Comparison of ENCODE assay signal across 30 cellular contexts in genomic region chrX:118694628-118695027, GRCh38. TPM values are rescaled to one million over a fixed set of nuclear protein-coding genes. Genes with fewer than 3 reads are reported as not detected.
DNase-seq lines count a peak whose midpoint lies in the region; ATAC-seq and TF ChIP-seq lines count a peak whose summit lies in the region.
"Had no signal": no experiment of that assay in that cellular context is flagged by ENCODE, and none has a peak within 500 bp of the region (broad histone marks: within the 10 kb centered on the region; RNA-seq: fewer than 3 reads in every experiment).

No MANE protein-coding gene starts in this region.

- H3K4me1 Mint-ChIP-seq in CD4-positive, alpha-beta T cell (ENCODE audit: low read depth), result no peaks in the 10 kb centered on the region
- H3K4me1 Mint-ChIP-seq in dendritic cell treated with granulocyte-macrophage colony-stimulating factor and Interleukin-4, amounts not matched to agents 40 ng/mL and 50 ng/mL, for 4 days (ENCODE audit: low read depth), result peaks cover 25% of the 10 kb centered on the region
- H3K4me1 Mint-ChIP-seq in osteocyte (ENCODE audit: unreplicated experiment), result peaks cover 20% of the 10 kb centered on the region
- H3K4me1 Mint-ChIP-seq: activated CD4-positive, alpha-beta T cell treated with anti-CD3 and anti-CD28 coated beads for 36 hours had no signal

- H3K9me3 Mint-ChIP-seq in CD4-positive, alpha-beta T cell, result no peaks in the 10 kb centered on the region
- no peaks in the 10 kb centered on the region for H3K9me3 Mint-ChIP-seq in dendritic cell treated with granulocyte-macrophage colony-stimulating factor and Interleukin-4, amounts not matched to agents 40 ng/mL and 50 ng/mL, for 4 days
- no peaks in the 10 kb centered on the region for H3K9me3 Mint-ChIP-seq in osteocyte (ENCODE audit: unreplicated experiment)
- H3K9me3 Mint-ChIP-seq: activated CD8-positive, alpha-beta T cell treated with anti-CD3 and anti-CD28 coated beads for 36 hours; activated naive CD4-positive, alpha-beta T cell treated with anti-CD3 and anti-CD28 coated beads, Interleukin-2, amount 10 ng/mL, durations not matched to agents 7 days and 5 days; T-helper 2 cell treated with Interferon-gamma antibody and Interleukin-4, amounts not matched to agents 5 μg/mL and 100 μg/mL, for 36 hours had no signal

- POLR2A ChIA-PET in CD4-positive, alpha-beta T cell (lab: Charles Lee), result no interaction called here

- H3K9me3 ChIP-seq in CD4-positive, alpha-beta T cell (ENCODE audit: control insufficient read depth, low read length), result no peaks in the 10 kb centered on the region
- H3K9me3 ChIP-seq: adrenal gland, left lung, prostate gland, tibial nerve had no signal

- no peak for DNase-seq in CD4-positive, alpha-beta T cell
- DNase-seq in M059J (ENCODE audit: low read depth), result peak; percentile 11
- DNase-seq in osteocyte (ENCODE audit: extremely low spot score, unreplicated experiment), result no peak
- DNase-seq in NCI-H1436 (lab: John Stamatoyannopoulos, UW), result no peak
- DNase-seq in NCI-H146 (lab: John Stamatoyannopoulos, UW), result no peak
- no peak for DNase-seq in effector CD8-positive, alpha-beta T cell (lab: John Stamatoyannopoulos, UW)
- DNase-seq: activated CD4-positive, alpha-beta T cell treated with anti-CD3 and anti-CD28 coated beads for 36 hours; activated CD8-positive, alpha-beta memory T cell treated with anti-CD3 and anti-CD28 coated beads, Interleukin-2, amount 50 U/mL, for 48 hours; activated CD8-positive, alpha-beta T cell treated with anti-CD3 and anti-CD28 coated beads for 36 hours; activated naive CD4-positive, alpha-beta T cell treated with anti-CD3 and anti-CD28 coated beads, Interleukin-2, amount 10 ng/mL, durations not matched to agents 7 days and 5 days; adrenal gland; brain microvascular endothelial cell; effector CD4-positive, alpha-beta T cell; KBM-7; left lung; mesendoderm; NCI-H1417; NCI-H526 treated with DMSO at 0.1 percent for 48 hours; NK-92 treated with Interleukin-12 subunit alpha and Interleukin-12 subunit beta, amount 100 ng/mL, for 24 hours; stimulated activated CD4-positive, alpha-beta T cell treated with anti-CD3 and anti-CD28 coated beads, Interleukin-4, amount 100 ng/mL, for 4 hours had no signal

- peaks cover 12% of the 10 kb centered on the region for H3K36me3 Mint-ChIP-seq in CD4-positive, alpha-beta T cell (ENCODE audit: low read depth)
- H3K36me3 Mint-ChIP-seq in dendritic cell treated with granulocyte-macrophage colony-stimulating factor and Interleukin-4, amounts not matched to agents 40 ng/mL and 50 ng/mL, for 4 days (ENCODE audit: low read depth), result peaks cover 10% of the 10 kb centered on the region
- peaks cover 3% of the 10 kb centered on the region for H3K36me3 Mint-ChIP-seq in osteocyte (ENCODE audit: unreplicated experiment)

- TF ChIP-seq CTCF in CD4-positive, alpha-beta T cell (IDR thresholded peaks at IDR 0.05), result no peak
- TF ChIP-seq CTCF in osteocyte (IDR thresholded peaks at IDR 0.05), result no peak

- no peak overlapping the region for H3K4me3 Mint-ChIP-seq in CD4-positive, alpha-beta T cell
- H3K4me3 Mint-ChIP-seq in dendritic cell treated with granulocyte-macrophage colony-stimulating factor and Interleukin-4, amounts not matched to agents 40 ng/mL and 50 ng/mL, for 4 days, result no peak overlapping the region
- no peak overlapping the region for H3K4me3 Mint-ChIP-seq in osteocyte (ENCODE audit: unreplicated experiment)
- H3K4me3 Mint-ChIP-seq: activated CD4-positive, alpha-beta T cell treated with anti-CD3 and anti-CD28 coated beads for 36 hours; activated CD8-positive, alpha-beta T cell treated with anti-CD3 and anti-CD28 coated beads for 36 hours; activated naive CD4-positive, alpha-beta T cell treated with anti-CD3 and anti-CD28 coated beads, Interleukin-2, amount 10 ng/mL, durations not matched to agents 7 days and 5 days; T-helper 2 cell treated with Interferon-gamma antibody and Interleukin-4, amounts not matched to agents 5 μg/mL and 100 μg/mL, for 36 hours had no signal

- CTCF ChIA-PET in CD4-positive, alpha-beta T cell (lab: Charles Lee), result no interaction called here

- intact Hi-C loops in CD4-positive, alpha-beta T cell (cut with DNase I, micrococcal nuclease), result no loop called here
- intact Hi-C loops in dendritic cell treated with granulocyte-macrophage colony-stimulating factor and Interleukin-4, amounts not matched to agents 40 ng/mL and 50 ng/mL, for 4 days (cut with micrococcal nuclease), result loop anchor here (5.0 kb wide), 1 partner anchor 43 kb away; no protein-coding TSS in a partner anchor

- H3K27ac ChIP-seq in CD4-positive, alpha-beta T cell (ENCODE audit: low read depth, low read length), result no peak overlapping the region
- H3K27ac ChIP-seq: brain microvascular endothelial cell, C4-2B, epithelial cell of prostate, left lung, prostate gland, tibial nerve, VCaP had no signal

- H3K27me3 Mint-ChIP-seq in CD4-positive, alpha-beta T cell, result no peaks in the 10 kb centered on the region
- H3K27me3 Mint-ChIP-seq in dendritic cell treated with granulocyte-macrophage colony-stimulating factor and Interleukin-4, amounts not matched to agents 40 ng/mL and 50 ng/mL, for 4 days, result no peaks in the 10 kb centered on the region
- H3K27me3 Mint-ChIP-seq in osteocyte (ENCODE audit: unreplicated experiment), result no peaks in the 10 kb centered on the region
- H3K27me3 Mint-ChIP-seq: activated CD4-positive, alpha-beta T cell treated with anti-CD3 and anti-CD28 coated beads for 36 hours; activated CD8-positive, alpha-beta T cell treated with anti-CD3 and anti-CD28 coated beads for 36 hours; activated naive CD4-positive, alpha-beta T cell treated with anti-CD3 and anti-CD28 coated beads, Interleukin-2, amount 10 ng/mL, durations not matched to agents 7 days and 5 days had no signal

- no peaks in the 10 kb centered on the region for H3K27me3 ChIP-seq in CD4-positive, alpha-beta T cell (ENCODE audit: control insufficient read depth, insufficient read depth, low read length)
- H3K27me3 ChIP-seq: brain microvascular endothelial cell, left lung, tibial nerve had no signal

- H3K27ac Mint-ChIP-seq in CD4-positive, alpha-beta T cell, result peak overlapping the region; percentile 12
- H3K27ac Mint-ChIP-seq in dendritic cell treated with granulocyte-macrophage colony-stimulating factor and Interleukin-4, amounts not matched to agents 40 ng/mL and 50 ng/mL, for 4 days, result peak overlapping the region; percentile 30
- H3K27ac Mint-ChIP-seq in osteocyte (ENCODE audit: unreplicated experiment), result peak overlapping the region; percentile 52
- H3K27ac Mint-ChIP-seq: activated CD4-positive, alpha-beta T cell treated with anti-CD3 and anti-CD28 coated beads for 36 hours; activated naive CD4-positive, alpha-beta T cell treated with anti-CD3 and anti-CD28 coated beads, Interleukin-2, amount 10 ng/mL, durations not matched to agents 7 days and 5 days; T-helper 2 cell treated with Interferon-gamma antibody and Interleukin-4, amounts not matched to agents 5 μg/mL and 100 μg/mL, for 36 hours had no signal

- no peak for ATAC-seq in CD4-positive, alpha-beta T cell (ENCODE audit: poor library complexity)
- ATAC-seq: activated CD4-positive, alpha-beta T cell treated with anti-CD3 and anti-CD28 coated beads for 36 hours; activated CD8-positive, alpha-beta T cell treated with anti-CD3 and anti-CD28 coated beads for 36 hours; GM12878; left lung; Right ventricle myocardium inferior; sciatic nerve had no signal

RNA-seq across cellular contexts. Expression of gene IL13RA1, which starts 32.8 kb away (rescaled TPM):
- total RNA-seq in CD4-positive, alpha-beta T cell, result under 1 TPM; 0.69 to 0.78 TPM
- total RNA-seq in M059J (2014; rRNA removed; shearing (Covaris generic)), result 141 and 174 TPM in 2 replicates
- total RNA-seq in osteocyte, result 78.7 and 79.4 TPM in 2 replicates

Comparison
In these comparisons a context has a peak if more than half of its experiments do, and no peak if none do; other contexts are left out.
1. RNA of gene IL13RA1, which starts 32.8 kb away (total RNA-seq): 141 to 174 TPM in M059J and 78.7 to 79.4 TPM in osteocyte; 0.69 to 0.78 TPM in CD4-positive, alpha-beta T cell; every median in the first group is over 10 times any median in the second.
2. Peak in every context shown above with its lines, with median percentiles within 50 percentile points of each other: H3K27ac Mint-ChIP-seq.